Comparison of ENCODE assay signal across 16 cellular contexts in the genomic region with DNA sequence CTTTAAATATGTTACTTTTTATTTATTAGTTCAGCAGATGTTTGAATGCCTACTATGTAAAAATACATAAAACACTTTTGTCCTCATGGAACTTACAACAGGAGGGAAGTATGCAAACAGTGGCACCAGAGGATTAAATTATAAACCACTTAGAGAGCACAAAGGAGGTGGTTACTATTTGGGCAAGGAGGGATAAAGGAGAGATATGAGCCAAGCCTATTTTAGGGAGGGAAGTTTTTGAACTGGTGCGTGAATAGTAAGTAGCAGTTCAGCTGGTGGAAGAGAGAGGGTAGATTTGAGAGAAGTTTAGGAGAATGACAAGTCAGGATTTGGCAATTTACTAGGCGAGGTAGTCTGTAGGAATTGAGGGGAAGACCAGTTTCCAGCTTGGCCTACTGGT.
"Had no signal": no experiment of that assay in that cellular context is flagged by ENCODE, and none has a peak within 500 bp of the region (broad histone marks: within the 10 kb centered on the region; RNA-seq: fewer than 3 reads in every experiment).

No MANE protein-coding gene starts in this region.

- FAIRE-seq: keratinocyte, TTC549 had no signal

- H3K4me1 ChIP-seq: psoas muscle had no signal

- H3K4me3 ChIP-seq: gastroesophageal sphincter, psoas muscle, thoracic aorta had no signal

- H3K27me3 ChIP-seq: gastroesophageal sphincter had no signal

- DNase-seq: activated B cell treated with CpG ODN at 0.5 μM for 24 hours; activated CD4-positive, alpha-beta T cell treated with anti-CD3 and anti-CD28 coated beads, Interleukin-2, amount 10 ng/mL, durations not matched to agents 24 days and 14 days; activated CD8-positive, alpha-beta memory T cell treated with anti-CD3 and anti-CD28 coated beads, Interleukin-2, amount 50 U/mL, for 48 hours; activated gamma-delta T cell treated with Interleukin-2 at 50 U/mL for 16 hours; activated naive CD8-positive, alpha-beta T cell treated with anti-CD3 and anti-CD28 coated beads for 36 hours; anterior cingulate cortex; effector memory CD4-positive, alpha-beta T cell; nephron progenitor cell; psoas muscle; stimulated activated CD4-positive, alpha-beta T cell treated with anti-CD3 and anti-CD28 coated beads, Interleukin-1b, Interleukin-23, amount 100 ng/mL, for 48 hours had no signal

- H3K9me3 ChIP-seq: gastroesophageal sphincter, psoas muscle, thoracic aorta had no signal

- ATAC-seq: gastroesophageal sphincter, psoas muscle, sciatic nerve had no signal

- H3K36me3 ChIP-seq: gastroesophageal sphincter, thoracic aorta had no signal

- H3K27ac ChIP-seq: epithelial cell of prostate, gastroesophageal sphincter, psoas muscle, thoracic aorta had no signal
